8 cellular contexts compared by ENCODE assay signal in the genomic region with DNA sequence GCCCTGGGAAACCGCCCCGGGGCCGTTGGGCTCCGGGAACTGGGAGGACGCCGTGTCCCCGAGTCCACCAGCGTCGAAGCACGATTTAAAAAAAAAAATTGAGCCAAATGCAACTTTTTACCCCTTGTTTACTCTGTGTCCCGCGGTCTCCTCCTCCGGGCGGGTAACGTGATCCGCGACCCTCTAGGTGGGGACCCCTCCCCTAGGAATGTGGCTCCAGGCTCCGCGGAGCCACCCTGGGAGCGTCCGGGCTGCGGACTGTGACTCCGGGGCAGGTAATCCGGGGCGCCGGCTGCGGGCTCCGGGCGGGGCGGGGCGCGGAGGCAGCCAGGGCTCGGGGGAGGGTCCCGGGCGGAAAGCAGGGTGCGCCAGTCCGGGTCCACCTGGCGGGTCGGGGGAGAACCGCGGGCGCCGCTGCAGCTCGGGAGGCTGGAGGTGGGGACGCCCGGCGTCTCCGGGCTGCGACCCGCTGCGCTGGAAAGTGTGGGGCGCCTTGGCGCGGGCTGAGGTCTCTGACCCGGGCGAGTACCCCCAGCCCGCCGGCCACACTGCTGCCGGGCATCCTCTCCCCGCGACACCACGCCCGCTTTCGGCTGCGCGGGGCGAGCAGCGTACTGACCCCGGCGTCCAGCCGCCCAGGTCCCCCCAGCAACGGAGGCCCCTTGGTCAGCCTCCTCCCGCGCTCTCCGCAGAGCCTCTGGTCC. TPM values are rescaled to one million over a fixed set of nuclear protein-coding genes. Genes with fewer than 3 reads are reported as not detected.
DNase-seq lines count a peak whose midpoint lies in the region; ATAC-seq and TF ChIP-seq lines count a peak whose summit lies in the region.

No MANE protein-coding gene starts in this region.

- peaks cover 9% of the 10 kb centered on the region for H3K36me3 Mint-ChIP-seq in CD4-positive, CD25-positive, alpha-beta regulatory T cell
- H3K36me3 Mint-ChIP-seq in activated CD4-positive, alpha-beta memory T cell treated with anti-CD3 and anti-CD28 coated beads for 36 hours, result peaks cover 14% of the 10 kb centered on the region
- H3K36me3 Mint-ChIP-seq in effector memory CD8-positive, alpha-beta T cell (ENCODE audit: insufficient read depth), result peaks cover 35% of the 10 kb centered on the region
- no peaks in the 10 kb centered on the region for H3K36me3 Mint-ChIP-seq in mesothelial cell of epicardium

- peak overlapping the region; percentile 86 for H3K4me2 ChIP-seq in KMS-11

- H3K27me3 ChIP-seq in CD4-positive, CD25-positive, alpha-beta regulatory T cell (ENCODE audit: control insufficient read depth, insufficient read depth, low read length), result no peaks in the 10 kb centered on the region
- H3K27me3 ChIP-seq in KMS-11 (ENCODE audit: insufficient read depth, low read depth), result no peaks in the 10 kb centered on the region
- no peaks in the 10 kb centered on the region for H3K27me3 ChIP-seq in thoracic aorta (replicated peaks; ENCODE audit: insufficient read depth)

- ATAC-seq in CD4-positive, CD25-positive, alpha-beta regulatory T cell (ENCODE audit: low read depth in 2 of 2), result peak; percentile 18 to 20
- ATAC-seq in effector memory CD8-positive, alpha-beta T cell (replicated peaks), result peak; percentile 9
- no peak for ATAC-seq in thoracic aorta (ENCODE audit: insufficient number of reproducible peaks, low FRiP score, low read depth)
- no peak for ATAC-seq in GM19328 (IDR thresholded peaks at IDR 0.05; ENCODE audit: unreplicated experiment)

- peaks cover 2% of the 10 kb centered on the region for H3K36me3 ChIP-seq in CD4-positive, CD25-positive, alpha-beta regulatory T cell (ENCODE audit: control insufficient read depth, insufficient read depth, low read length)
- H3K36me3 ChIP-seq in KMS-11 (ENCODE audit: insufficient read depth) (no peaks in the 10 kb centered on the region), thoracic aorta (no peaks in the 10 kb centered on the region)

- H3K27ac ChIP-seq in CD4-positive, CD25-positive, alpha-beta regulatory T cell (ENCODE audit: insufficient read depth, low read length, poor library complexity, severe bottlenecking), result no peak overlapping the region
- H3K27ac ChIP-seq in KMS-11 (peak overlapping the region; percentile 77; the same call in 1 of the 2 replicates), thoracic aorta (peak overlapping the region in 1 of 2 donors; percentile 56)

- TF ChIP-seq CTCF in KMS-11 (conservative IDR thresholded peaks at IDR 0.05; ENCODE audit: low read depth, low read length), result no peak
- TF ChIP-seq CTCF in mesothelial cell of epicardium (IDR thresholded peaks at IDR 0.05; ENCODE audit: unreplicated experiment), result no peak
- peak; percentile 6 for TF ChIP-seq CTCF in thoracic aorta (IDR thresholded peaks at IDR 0.05)

- peak; percentile 41 to 52 (median 43) for DNase-seq in CD4-positive, CD25-positive, alpha-beta regulatory T cell
- peak; percentile 59 for DNase-seq in activated CD4-positive, alpha-beta memory T cell treated with anti-CD3 and anti-CD28 coated beads for 36 hours
- peak; percentile 19 to 39 (median 38) for DNase-seq in effector memory CD8-positive, alpha-beta T cell
- DNase-seq in mesothelial cell of epicardium (ENCODE audit: low spot score in 2 of 2, unreplicated experiment in 2 of 2), result peak; percentile 59 to 76
- DNase-seq in thoracic aorta (ENCODE audit: low spot score), result no peak
- DNase-seq in SKM-1 treated with dmso at 0.1 percent for 144 hours (lab: John Stamatoyannopoulos, UW; ENCODE audit: unreplicated experiment), result no peak

- H3K9me3 ChIP-seq in CD4-positive, CD25-positive, alpha-beta regulatory T cell (ENCODE audit: control insufficient read depth in 2 of 2, low read length in 2 of 2), result no peaks in the 10 kb centered on the region
- no peaks in the 10 kb centered on the region for H3K9me3 ChIP-seq in thoracic aorta

- peak overlapping the region; percentile 57 for H3K4me3 ChIP-seq in CD4-positive, CD25-positive, alpha-beta regulatory T cell (ENCODE audit: low read depth, low read length)
- H3K4me3 ChIP-seq in KMS-11 (IDR thresholded peaks at IDR 0.05; ENCODE audit: insufficient read depth, low read depth, low read length), result no peak overlapping the region
- peak overlapping the region; percentile 98 for H3K4me3 ChIP-seq in thoracic aorta

- no peaks in the 10 kb centered on the region for H3K9me3 Mint-ChIP-seq in CD4-positive, CD25-positive, alpha-beta regulatory T cell
- H3K9me3 Mint-ChIP-seq in activated CD4-positive, alpha-beta memory T cell treated with anti-CD3 and anti-CD28 coated beads for 36 hours, result no peaks in the 10 kb centered on the region
- no peaks in the 10 kb centered on the region for H3K9me3 Mint-ChIP-seq in effector memory CD8-positive, alpha-beta T cell
- H3K9me3 Mint-ChIP-seq in mesothelial cell of epicardium, result no peaks in the 10 kb centered on the region

- H3K27ac Mint-ChIP-seq in CD4-positive, CD25-positive, alpha-beta regulatory T cell, result peak overlapping the region; percentile 63 to 78 (median 75)
- peak overlapping the region; percentile 67 for H3K27ac Mint-ChIP-seq in activated CD4-positive, alpha-beta memory T cell treated with anti-CD3 and anti-CD28 coated beads for 36 hours
- peak overlapping the region; percentile 95 to 96 for H3K27ac Mint-ChIP-seq in effector memory CD8-positive, alpha-beta T cell
- H3K27ac Mint-ChIP-seq in mesothelial cell of epicardium, result peak overlapping the region; percentile 94

- peaks cover 36% of the 10 kb centered on the region for H3K79me2 ChIP-seq in KMS-11 (ENCODE audit: insufficient read depth, low read depth)

- POLR2A ChIA-PET in activated CD4-positive, alpha-beta memory T cell treated with anti-CD3 and anti-CD28 coated beads for 36 hours (lab: Charles Lee), result interaction anchor here (1.0 kb wide), 1 partner anchor 12 kb away, joined by 4 read pairs; no protein-coding TSS in a partner anchor

- peak overlapping the region; percentile 98 for H2AFZ ChIP-seq in KMS-11 (ENCODE audit: low read depth)

- peaks cover 52% of the 10 kb centered on the region for H3K4me1 ChIP-seq in CD4-positive, CD25-positive, alpha-beta regulatory T cell (ENCODE audit: control insufficient read depth, insufficient read depth, low read length, poor library complexity, severe bottlenecking)
- H3K4me1 ChIP-seq in KMS-11 (ENCODE audit: low read depth, poor library complexity, severe bottlenecking) (peaks cover 22% of the 10 kb centered on the region), thoracic aorta (ENCODE audit: control insufficient read depth in 1 of 2, low read depth in 2 of 2) (peaks cover 2 to 35% of the 10 kb centered on the region in 2 donors)

- peak overlapping the region; percentile 96 for H3K9ac ChIP-seq in KMS-11

- peak overlapping the region; percentile 83 to 94 (median 90) for H3K4me3 Mint-ChIP-seq in CD4-positive, CD25-positive, alpha-beta regulatory T cell
- peak overlapping the region; percentile 79 for H3K4me3 Mint-ChIP-seq in activated CD4-positive, alpha-beta memory T cell treated with anti-CD3 and anti-CD28 coated beads for 36 hours
- H3K4me3 Mint-ChIP-seq in effector memory CD8-positive, alpha-beta T cell, result peak overlapping the region; percentile 84 to 95
- H3K4me3 Mint-ChIP-seq in mesothelial cell of epicardium, result peak overlapping the region; percentile 82

- no peaks in the 10 kb centered on the region for H4K20me1 ChIP-seq in KMS-11 (ENCODE audit: insufficient read depth)

- peaks cover 32 to 46% (median 39%) of the 10 kb centered on the region in 4 donors for H3K4me1 Mint-ChIP-seq in CD4-positive, CD25-positive, alpha-beta regulatory T cell
- peaks cover 41% of the 10 kb centered on the region for H3K4me1 Mint-ChIP-seq in activated CD4-positive, alpha-beta memory T cell treated with anti-CD3 and anti-CD28 coated beads for 36 hours (ENCODE audit: low read depth)
- peaks cover 43 to 50% of the 10 kb centered on the region in 2 donors for H3K4me1 Mint-ChIP-seq in effector memory CD8-positive, alpha-beta T cell (ENCODE audit: low read depth in 2 of 2)
- H3K4me1 Mint-ChIP-seq in mesothelial cell of epicardium, result peaks cover 43% of the 10 kb centered on the region

- H3K27me3 Mint-ChIP-seq in CD4-positive, CD25-positive, alpha-beta regulatory T cell, result no peaks in the 10 kb centered on the region
- no peaks in the 10 kb centered on the region for H3K27me3 Mint-ChIP-seq in activated CD4-positive, alpha-beta memory T cell treated with anti-CD3 and anti-CD28 coated beads for 36 hours
- no peaks in the 10 kb centered on the region for H3K27me3 Mint-ChIP-seq in effector memory CD8-positive, alpha-beta T cell
- H3K27me3 Mint-ChIP-seq in mesothelial cell of epicardium (ENCODE audit: low read depth), result no peaks in the 10 kb centered on the region

- CTCF ChIA-PET in activated CD4-positive, alpha-beta memory T cell treated with anti-CD3 and anti-CD28 coated beads for 36 hours (lab: Charles Lee), result interaction anchor here (0.8 kb wide), 1 partner anchor 12 kb away, joined by 3 read pairs; no protein-coding TSS in a partner anchor

- intact Hi-C loops in activated CD4-positive, alpha-beta memory T cell treated with anti-CD3 and anti-CD28 coated beads for 36 hours (cut with micrococcal nuclease), result no loop called here

RNA-seq across cellular contexts. Expression of a gene that starts 0.8 kb away (rescaled TPM):
- 130 TPM for total RNA-seq in CD4-positive, CD25-positive, alpha-beta regulatory T cell
- polyA plus RNA-seq in CD4-positive, CD25-positive, alpha-beta regulatory T cell, result 10 to 100 TPM; 48.3 to 57.9 (median 53.6) TPM
- total RNA-seq in activated CD4-positive, alpha-beta memory T cell treated with anti-CD3 and anti-CD28 coated beads for 36 hours, result 10 to 100 TPM; 52.0 to 53.1 TPM
- total RNA-seq in mesothelial cell of epicardium, result 84.1 to 86.6 TPM (median 85.6 TPM) in 3 replicates
- total RNA-seq in thoracic aorta, result 10 to 100 TPM; 47.8 to 58.4 TPM

Comparison
In these comparisons a context has a peak if more than half of its experiments do, and no peak if none do; other contexts are left out.
1. ATAC-seq: peak in CD4-positive, CD25-positive, alpha-beta regulatory T cell (2 of 2) and effector memory CD8-positive, alpha-beta T cell (single experiment); none in thoracic aorta (single experiment) and GM19328 (single experiment).
2. DNase-seq: peak in CD4-positive, CD25-positive, alpha-beta regulatory T cell (3 of 3), activated CD4-positive, alpha-beta memory T cell treated with anti-CD3 and anti-CD28 coated beads for 36 hours (single experiment), effector memory CD8-positive, alpha-beta T cell (3 of 3) and mesothelial cell of epicardium (2 of 2); none in thoracic aorta (single experiment) and SKM-1 treated with dmso at 0.1 percent for 144 hours (single experiment).
3. Peak in every context shown above with its lines, with median percentiles within 50 percentile points of each other: H3K27ac Mint-ChIP-seq and H3K4me3 Mint-ChIP-seq.